Comparison of ENCODE assay signal across 24 cellular contexts in genomic region chr15:100598655-100599054, GRCh38. TPM values are rescaled to one million over a fixed set of nuclear protein-coding genes. Genes with fewer than 3 reads are reported as not detected.
DNase-seq lines count a peak whose midpoint lies in the region; ATAC-seq lines count a peak whose summit lies in the region.
"Had no signal": no experiment of that assay in that cellular context is flagged by ENCODE, and none has a peak within 500 bp of the region (broad histone marks: within the 10 kb centered on the region; RNA-seq: fewer than 3 reads in every experiment).

No MANE protein-coding gene starts in this region.

- intact Hi-C loops in activated T-helper 1 cell treated with anti-CD3 and anti-CD28 coated beads, Interleukin-12 subunit alpha, Interleukin-12 subunit beta, Interleukin-2, Interleukin-4 antibody, amounts not matched to agents 30 ng/mL and 10 ng/mL and 1 ng/mL, durations not matched to agents 14 hours and 24 hours and 36 hours (cut with micrococcal nuclease) = loop anchor here (5.0 kb wide), 2 partner anchors 671 to 1951 kb away; partner anchors contain the start of gene IGF1R

- H3K9me3 ChIP-seq in CD8-positive, alpha-beta memory T cell (ENCODE audit: low read length) = no peaks in the 10 kb centered on the region
- H3K9me3 ChIP-seq: tibial artery had no signal

- H3K4me1 Mint-ChIP-seq in CD8-positive, alpha-beta memory T cell = peaks cover 45 to 63% (median 61%) of the 10 kb centered on the region in 3 donors
- H3K4me1 Mint-ChIP-seq in activated T-helper 1 cell treated with anti-CD3 and anti-CD28 coated beads, Interleukin-12 subunit alpha, Interleukin-12 subunit beta, Interleukin-2, Interleukin-4 antibody, amounts not matched to agents 30 ng/mL and 10 ng/mL and 1 ng/mL, durations not matched to agents 14 hours and 24 hours and 36 hours (ENCODE audit: low read depth) = peaks cover 57% of the 10 kb centered on the region
- peaks cover 37 to 45% of the 10 kb centered on the region in 2 donors for H3K4me1 Mint-ChIP-seq in natural killer cell treated with Interleukin-12 subunit alpha and Interleukin-12 subunit beta and Interleukin-15 and Interleukin-18, amount 100 ng/mL, for 72 hours (ENCODE audit: low read depth in 2 of 2)

- peaks cover 0 to 7% (median 0%) of the 10 kb centered on the region in 3 donors for H3K36me3 Mint-ChIP-seq in CD8-positive, alpha-beta memory T cell
- peaks cover 22% of the 10 kb centered on the region for H3K36me3 Mint-ChIP-seq in activated T-helper 1 cell treated with anti-CD3 and anti-CD28 coated beads, Interleukin-12 subunit alpha, Interleukin-12 subunit beta, Interleukin-2, Interleukin-4 antibody, amounts not matched to agents 30 ng/mL and 10 ng/mL and 1 ng/mL, durations not matched to agents 14 hours and 24 hours and 36 hours (ENCODE audit: low read depth)
- peaks cover 6% of the 10 kb centered on the region for H3K36me3 Mint-ChIP-seq in natural killer cell treated with Interleukin-12 subunit alpha and Interleukin-12 subunit beta and Interleukin-15 and Interleukin-18, amount 100 ng/mL, for 72 hours
- H3K36me3 Mint-ChIP-seq: naive B cell had no signal

- CTCF ChIA-PET in CD8-positive, alpha-beta memory T cell (lab: Charles Lee) = interaction anchor here (0.9 to 1.1 kb wide), 3 partner anchors 11 to 259 kb away, joined by 3 read pairs; no protein-coding TSS in a partner anchor

- H3K27me3 ChIP-seq in CD8-positive, alpha-beta memory T cell (ENCODE audit: insufficient read depth, low read length, poor library complexity, severe bottlenecking) = no peaks in the 10 kb centered on the region
- H3K27me3 ChIP-seq: foreskin keratinocyte, tibial artery had no signal

- peak overlapping the region in 5 of 7 donors; percentile 8 to 25 (median 20) for H3K4me3 Mint-ChIP-seq in CD8-positive, alpha-beta memory T cell
- no peak overlapping the region for H3K4me3 Mint-ChIP-seq in activated T-helper 1 cell treated with anti-CD3 and anti-CD28 coated beads, Interleukin-12 subunit alpha, Interleukin-12 subunit beta, Interleukin-2, Interleukin-4 antibody, amounts not matched to agents 30 ng/mL and 10 ng/mL and 1 ng/mL, durations not matched to agents 14 hours and 24 hours and 36 hours
- peak overlapping the region; percentile 18 for H3K4me3 Mint-ChIP-seq in natural killer cell treated with Interleukin-12 subunit alpha and Interleukin-12 subunit beta and Interleukin-15 and Interleukin-18, amount 100 ng/mL, for 72 hours
- H3K4me3 Mint-ChIP-seq: naive B cell had no signal

- peak; percentile 16 for DNase-seq in NK-92 treated with Interleukin-12 subunit alpha and Interleukin-12 subunit beta, amount 100 ng/mL, for 24 hours (lab: John Stamatoyannopoulos, UW)
- DNase-seq in NK-92 (lab: John Stamatoyannopoulos, UW; ENCODE audit: unreplicated experiment) = no peak
- no peak for DNase-seq in CD8-positive, alpha-beta memory T cell
- DNase-seq in activated T-helper 1 cell treated with anti-CD3 and anti-CD28 coated beads, Interleukin-12 subunit alpha, Interleukin-12 subunit beta, Interleukin-2, Interleukin-4 antibody, amounts not matched to agents 30 ng/mL and 10 ng/mL and 1 ng/mL, durations not matched to agents 14 hours and 24 hours and 36 hours (ENCODE audit: low spot score) = no peak
- no peak for DNase-seq in natural killer cell treated with Interleukin-12 subunit alpha and Interleukin-12 subunit beta and Interleukin-15 and Interleukin-18, amount 100 ng/mL, for 72 hours (ENCODE audit: low spot score)
- DNase-seq in ACHN = no peak
- no peak for DNase-seq in NCI-H2081 treated with DMSO at 0.1 percent for 48 hours (lab: John Stamatoyannopoulos, UW)
- no peak for DNase-seq in stimulated activated CD4-positive, alpha-beta T cell treated with anti-CD3 and anti-CD28 coated beads, Interleukin-2, amount 100 ng/mL, for 48 hours
- DNase-seq: activated gamma-delta T cell treated with Interleukin-2 at 50 U/mL for 16 hours; COR-L47; foreskin keratinocyte; GF-D8; hypothalamus; KBM-7; left ventricle myocardium superior; naive B cell; NCI-H1436 treated with DMSO at 0.1 percent for 48 hours; NCI-H510A treated with DMSO at 0.1 percent for 48 hours; retina; stimulated activated CD4-positive, alpha-beta T cell treated with anti-CD3 and anti-CD28 coated beads, Interleukin-2, amount 100 ng/mL, for 24 hours; tibial artery had no signal

- H3K9me3 Mint-ChIP-seq in CD8-positive, alpha-beta memory T cell = no peaks in the 10 kb centered on the region
- no peaks in the 10 kb centered on the region for H3K9me3 Mint-ChIP-seq in activated T-helper 1 cell treated with anti-CD3 and anti-CD28 coated beads, Interleukin-12 subunit alpha, Interleukin-12 subunit beta, Interleukin-2, Interleukin-4 antibody, amounts not matched to agents 30 ng/mL and 10 ng/mL and 1 ng/mL, durations not matched to agents 14 hours and 24 hours and 36 hours
- H3K9me3 Mint-ChIP-seq in natural killer cell treated with Interleukin-12 subunit alpha and Interleukin-12 subunit beta and Interleukin-15 and Interleukin-18, amount 100 ng/mL, for 72 hours = no peaks in the 10 kb centered on the region
- H3K9me3 Mint-ChIP-seq: naive B cell had no signal

- no peak for ATAC-seq in natural killer cell treated with Interleukin-12 subunit alpha and Interleukin-12 subunit beta and Interleukin-15 and Interleukin-18, amount 100 ng/mL, for 72 hours
- ATAC-seq: esophagus mucosa, foreskin keratinocyte, left ventricle myocardium superior had no signal

- no peak overlapping the region for H3K4me3 ChIP-seq in CD8-positive, alpha-beta memory T cell (ENCODE audit: low read length)
- H3K4me3 ChIP-seq: smooth muscle cell, tibial artery had no signal

- H3K27ac ChIP-seq in CD8-positive, alpha-beta memory T cell (ENCODE audit: low read depth, low read length) = no peak overlapping the region
- H3K27ac ChIP-seq: 22Rv1, foreskin keratinocyte, tibial artery had no signal

- peaks cover 80% of the 10 kb centered on the region for H3K4me1 ChIP-seq in CD8-positive, alpha-beta memory T cell (ENCODE audit: insufficient read depth, low read length)

- in situ Hi-C loops in ACHN (cut with HindIII; ENCODE audit: low pct_ligation_motif_present, low pct_unique_long_range_greater_than_20kb, low sequenced_read_pairs) = no loop called here

- H3K36me3 ChIP-seq in CD8-positive, alpha-beta memory T cell (ENCODE audit: insufficient read depth, low read length) = no peaks in the 10 kb centered on the region
- H3K36me3 ChIP-seq: tibial artery had no signal

- peak overlapping the region; percentile 80 to 100 (median 87) for H3K27ac Mint-ChIP-seq in CD8-positive, alpha-beta memory T cell
- peak overlapping the region; percentile 98 for H3K27ac Mint-ChIP-seq in activated T-helper 1 cell treated with anti-CD3 and anti-CD28 coated beads, Interleukin-12 subunit alpha, Interleukin-12 subunit beta, Interleukin-2, Interleukin-4 antibody, amounts not matched to agents 30 ng/mL and 10 ng/mL and 1 ng/mL, durations not matched to agents 14 hours and 24 hours and 36 hours
- H3K27ac Mint-ChIP-seq in natural killer cell treated with Interleukin-12 subunit alpha and Interleukin-12 subunit beta and Interleukin-15 and Interleukin-18, amount 100 ng/mL, for 72 hours = peak overlapping the region in 1 of 2 donors; percentile 83

- H3K27me3 Mint-ChIP-seq in CD8-positive, alpha-beta memory T cell = no peaks in the 10 kb centered on the region
- peaks cover 3% of the 10 kb centered on the region for H3K27me3 Mint-ChIP-seq in activated T-helper 1 cell treated with anti-CD3 and anti-CD28 coated beads, Interleukin-12 subunit alpha, Interleukin-12 subunit beta, Interleukin-2, Interleukin-4 antibody, amounts not matched to agents 30 ng/mL and 10 ng/mL and 1 ng/mL, durations not matched to agents 14 hours and 24 hours and 36 hours (ENCODE audit: insufficient read depth)
- no peaks in the 10 kb centered on the region for H3K27me3 Mint-ChIP-seq in natural killer cell treated with Interleukin-12 subunit alpha and Interleukin-12 subunit beta and Interleukin-15 and Interleukin-18, amount 100 ng/mL, for 72 hours
- H3K27me3 Mint-ChIP-seq: naive B cell had no signal

- POLR2A ChIA-PET in CD8-positive, alpha-beta memory T cell (lab: Charles Lee) = interaction anchor here (0.9 kb wide), 1 partner anchor 9 kb away, joined by 3 read pairs; no protein-coding TSS in a partner anchor

RNA-seq across cellular contexts. Expression of gene LINS1, which starts 3.3 kb away (rescaled TPM):
- 10 to 100 TPM; 29.6 to 31.0 TPM for total RNA-seq in CD8-positive, alpha-beta memory T cell
- polyA plus RNA-seq in CD8-positive, alpha-beta memory T cell = 46.1 TPM
- 64.1 and 70.5 TPM in 2 replicates for total RNA-seq in activated T-helper 1 cell treated with anti-CD3 and anti-CD28 coated beads, Interleukin-12 subunit alpha, Interleukin-12 subunit beta, Interleukin-2, Interleukin-4 antibody, amounts not matched to agents 30 ng/mL and 10 ng/mL and 1 ng/mL, durations not matched to agents 14 hours and 24 hours and 36 hours
- total RNA-seq in natural killer cell treated with Interleukin-12 subunit alpha and Interleukin-12 subunit beta and Interleukin-15 and Interleukin-18, amount 100 ng/mL, for 72 hours = 10 to 100 TPM; 27.7 to 40.5 TPM

RNA-seq across cellular contexts. Expression of gene ASB7, which starts 3.7 kb away (rescaled TPM):
- 10 to 100 TPM; 14.9 to 16.0 TPM for total RNA-seq in CD8-positive, alpha-beta memory T cell
- 11.2 TPM for polyA plus RNA-seq in CD8-positive, alpha-beta memory T cell
- total RNA-seq in activated T-helper 1 cell treated with anti-CD3 and anti-CD28 coated beads, Interleukin-12 subunit alpha, Interleukin-12 subunit beta, Interleukin-2, Interleukin-4 antibody, amounts not matched to agents 30 ng/mL and 10 ng/mL and 1 ng/mL, durations not matched to agents 14 hours and 24 hours and 36 hours = 18.3 and 18.7 TPM in 2 replicates
- 10 to 100 TPM; 18.9 to 19.2 TPM for total RNA-seq in natural killer cell treated with Interleukin-12 subunit alpha and Interleukin-12 subunit beta and Interleukin-15 and Interleukin-18, amount 100 ng/mL, for 72 hours
